Comparison of ENCODE assay signal across 4 cellular contexts in the genomic region with DNA sequence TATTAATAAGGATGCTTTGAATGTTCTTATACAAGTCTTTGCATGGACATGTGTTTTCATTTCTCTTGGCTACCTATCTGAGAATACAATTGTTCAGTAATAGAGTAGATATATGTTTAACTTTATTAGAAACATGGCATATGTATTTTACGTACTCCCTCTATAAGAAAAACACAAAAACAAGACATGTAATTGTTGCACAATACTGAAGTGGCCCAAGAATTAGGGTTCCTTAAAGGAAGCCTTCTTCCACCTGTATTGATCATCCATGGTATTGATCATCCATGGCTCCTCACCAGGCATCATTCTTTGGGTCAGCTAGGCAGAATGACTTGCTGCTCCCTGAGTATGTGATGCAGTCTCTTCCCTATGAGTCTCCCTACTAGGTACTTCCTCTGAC.
TF ChIP-seq lines count a peak whose summit lies in the region.

No MANE protein-coding gene starts in this region.

TF ChIP-seq in HepG2, 621 proteins besides CTCF, POLR2A, EP300 and RAD21:
- TF ChIP-seq CEBPB (IDR thresholded peaks at IDR 0.05; ENCODE audit: borderline replicate concordance, low read depth, low read length) (peak; percentile 80), NFE2L2 (IDR thresholded peaks at IDR 0.05; ENCODE audit: low read length) (no peak)
- TF ChIP-seq, protein P1, sequence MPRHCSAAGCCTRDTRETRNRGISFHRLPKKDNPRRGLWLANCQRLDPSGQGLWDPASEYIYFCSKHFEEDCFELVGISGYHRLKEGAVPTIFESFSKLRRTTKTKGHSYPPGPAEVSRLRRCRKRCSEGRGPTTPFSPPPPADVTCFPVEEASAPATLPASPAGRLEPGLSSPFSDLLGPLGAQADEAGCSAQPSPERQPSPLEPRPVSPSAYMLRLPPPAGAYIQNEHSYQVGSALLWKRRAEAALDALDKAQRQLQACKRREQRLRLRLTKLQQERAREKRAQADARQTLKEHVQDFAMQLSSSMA (CRISPR knock-in tag; IDR thresholded peaks at IDR 0.05): no peak
- TF ChIP-seq, protein P2, sequence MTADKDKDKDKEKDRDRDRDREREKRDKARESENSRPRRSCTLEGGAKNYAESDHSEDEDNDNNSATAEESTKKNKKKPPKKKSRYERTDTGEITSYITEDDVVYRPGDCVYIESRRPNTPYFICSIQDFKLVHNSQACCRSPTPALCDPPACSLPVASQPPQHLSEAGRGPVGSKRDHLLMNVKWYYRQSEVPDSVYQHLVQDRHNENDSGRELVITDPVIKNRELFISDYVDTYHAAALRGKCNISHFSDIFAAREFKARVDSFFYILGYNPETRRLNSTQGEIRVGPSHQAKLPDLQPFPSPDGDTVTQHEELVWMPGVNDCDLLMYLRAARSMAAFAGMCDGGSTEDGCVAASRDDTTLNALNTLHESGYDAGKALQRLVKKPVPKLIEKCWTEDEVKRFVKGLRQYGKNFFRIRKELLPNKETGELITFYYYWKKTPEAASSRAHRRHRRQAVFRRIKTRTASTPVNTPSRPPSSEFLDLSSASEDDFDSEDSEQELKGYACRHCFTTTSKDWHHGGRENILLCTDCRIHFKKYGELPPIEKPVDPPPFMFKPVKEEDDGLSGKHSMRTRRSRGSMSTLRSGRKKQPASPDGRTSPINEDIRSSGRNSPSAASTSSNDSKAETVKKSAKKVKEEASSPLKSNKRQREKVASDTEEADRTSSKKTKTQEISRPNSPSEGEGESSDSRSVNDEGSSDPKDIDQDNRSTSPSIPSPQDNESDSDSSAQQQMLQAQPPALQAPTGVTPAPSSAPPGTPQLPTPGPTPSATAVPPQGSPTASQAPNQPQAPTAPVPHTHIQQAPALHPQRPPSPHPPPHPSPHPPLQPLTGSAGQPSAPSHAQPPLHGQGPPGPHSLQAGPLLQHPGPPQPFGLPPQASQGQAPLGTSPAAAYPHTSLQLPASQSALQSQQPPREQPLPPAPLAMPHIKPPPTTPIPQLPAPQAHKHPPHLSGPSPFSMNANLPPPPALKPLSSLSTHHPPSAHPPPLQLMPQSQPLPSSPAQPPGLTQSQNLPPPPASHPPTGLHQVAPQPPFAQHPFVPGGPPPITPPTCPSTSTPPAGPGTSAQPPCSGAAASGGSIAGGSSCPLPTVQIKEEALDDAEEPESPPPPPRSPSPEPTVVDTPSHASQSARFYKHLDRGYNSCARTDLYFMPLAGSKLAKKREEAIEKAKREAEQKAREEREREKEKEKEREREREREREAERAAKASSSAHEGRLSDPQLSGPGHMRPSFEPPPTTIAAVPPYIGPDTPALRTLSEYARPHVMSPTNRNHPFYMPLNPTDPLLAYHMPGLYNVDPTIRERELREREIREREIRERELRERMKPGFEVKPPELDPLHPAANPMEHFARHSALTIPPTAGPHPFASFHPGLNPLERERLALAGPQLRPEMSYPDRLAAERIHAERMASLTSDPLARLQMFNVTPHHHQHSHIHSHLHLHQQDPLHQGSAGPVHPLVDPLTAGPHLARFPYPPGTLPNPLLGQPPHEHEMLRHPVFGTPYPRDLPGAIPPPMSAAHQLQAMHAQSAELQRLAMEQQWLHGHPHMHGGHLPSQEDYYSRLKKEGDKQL (CRISPR knock-in tag; IDR thresholded peaks at IDR 0.05; ENCODE audit: low read depth): no peak

TF ChIP-seq in IMR-90, 13 proteins besides CTCF, POLR2A, EP300 and RAD21:
- TF ChIP-seq CHD1 (IDR thresholded peaks at IDR 0.05; ENCODE audit: low read depth, low read length) (no peak), CEBPB (IDR thresholded peaks at IDR 0.05; ENCODE audit: low read depth, low read length) (peak; percentile 82)

TF ChIP-seq in K562, 482 proteins besides CTCF, POLR2A, EP300 and RAD21:
- TF ChIP-seq MYC (IDR thresholded peaks at IDR 0.05; ENCODE audit: low read depth, low read length) (no peak), MYC (CRISPR knock-in tag; IDR thresholded peaks at IDR 0.05; ENCODE audit: borderline replicate concordance, low read depth) (no peak), NELFE (IDR thresholded peaks at IDR 0.05; ENCODE audit: insufficient read depth, insufficient read length) (no peak), ZNF551 (CRISPR knock-in tag; IDR thresholded peaks at IDR 0.05) (no peak), CEBPB (tag; IDR thresholded peaks at IDR 0.05) (peak; percentile 78), CEBPG (CRISPR knock-in tag; IDR thresholded peaks at IDR 0.05) (no peak), CEBPG (tag; conservative IDR thresholded peaks at IDR 0.05 in 1 of 2, IDR thresholded peaks at IDR 0.05 in 1 of 2) (peak; percentile 35 to 76; a peak in 3 of 4 replicates)
- TF ChIP-seq, protein P3, sequence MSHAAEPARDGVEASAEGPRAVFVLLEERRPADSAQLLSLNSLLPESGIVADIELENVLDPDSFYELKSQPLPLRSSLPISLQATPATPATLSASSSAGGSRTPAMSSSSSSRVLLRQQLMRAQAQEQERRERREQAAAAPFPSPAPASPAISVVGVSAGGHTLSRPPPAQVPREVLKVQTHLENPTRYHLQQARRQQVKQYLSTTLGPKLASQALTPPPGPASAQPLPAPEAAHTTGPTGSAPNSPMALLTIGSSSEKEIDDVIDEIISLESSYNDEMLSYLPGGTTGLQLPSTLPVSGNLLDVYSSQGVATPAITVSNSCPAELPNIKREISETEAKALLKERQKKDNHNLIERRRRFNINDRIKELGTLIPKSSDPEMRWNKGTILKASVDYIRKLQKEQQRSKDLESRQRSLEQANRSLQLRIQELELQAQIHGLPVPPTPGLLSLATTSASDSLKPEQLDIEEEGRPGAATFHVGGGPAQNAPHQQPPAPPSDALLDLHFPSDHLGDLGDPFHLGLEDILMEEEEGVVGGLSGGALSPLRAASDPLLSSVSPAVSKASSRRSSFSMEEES (CRISPR knock-in tag; IDR thresholded peaks at IDR 0.05): no peak

TF ChIP-seq in H1, 55 proteins besides CTCF, POLR2A, EP300 and RAD21:
- TF ChIP-seq CEBPB (IDR thresholded peaks at IDR 0.05; ENCODE audit: low read depth, low read length): 0 out of 2 replicates have a peak, but pooled peaks have one; percentile 8
- no peak for TF ChIP-seq ZNF274 (IDR thresholded peaks at IDR 0.05; ENCODE audit: borderline replicate concordance, extremely low read depth, low read length)
- TF ChIP-seq SP1 (IDR thresholded peaks at IDR 0.05; ENCODE audit: low read depth, low read length): no peak
- no peak for TF ChIP-seq MAFK (IDR thresholded peaks at IDR 0.05; ENCODE audit: low read depth, low read length)
